Comparison of ENCODE assay signal across 21 cellular contexts in genomic region chr1:86197206-86197855, GRCh38. TPM values are rescaled to one million over a fixed set of nuclear protein-coding genes. Genes with fewer than 3 reads are reported as not detected.
"Had no signal": no experiment of that assay in that cellular context is flagged by ENCODE, and none has a peak within 500 bp of the region (broad histone marks: within the 10 kb centered on the region; RNA-seq: fewer than 3 reads in every experiment).

No MANE protein-coding gene starts in this region.

- FAIRE-seq: islet of Langerhans, small intestine had no signal

- H3K4me3 ChIP-seq: colonic mucosa, vagina had no signal

- ATAC-seq: activated T-helper 17 cell treated with anti-CD3 and anti-CD28 coated beads, Interleukin-2, amount 50 U/mL, for 72 hours; left colon; stimulated activated naive CD8-positive, alpha-beta T cell treated with anti-CD3 and anti-CD28 coated beads, Interleukin-15, amount 100 ng/mL, for 72 hours had no signal

- H3K27ac ChIP-seq: brain microvascular endothelial cell, colonic mucosa, vagina had no signal

- H3K27me3 ChIP-seq: brain microvascular endothelial cell, colonic mucosa, vagina had no signal

- H3K36me3 ChIP-seq: brain microvascular endothelial cell, colonic mucosa, vagina had no signal

- H3K4me1 ChIP-seq: colonic mucosa, vagina had no signal

- H3K9me3 ChIP-seq: colonic mucosa, vagina had no signal

- DNase-seq: activated CD4-positive, alpha-beta memory T cell treated with anti-CD3 and anti-CD28 coated beads, Interleukin-2, amount 10 ng/mL, durations not matched to agents 7 days and 5 days; activated CD4-positive, alpha-beta T cell treated with anti-CD3 and anti-CD28 coated beads for 48 hours; activated CD4-positive, CD25-positive, alpha-beta regulatory T cell; activated naive CD4-positive, alpha-beta T cell; activated naive CD8-positive, alpha-beta T cell treated with anti-CD3 and anti-CD28 coated beads, Interleukin-2, amount 10 ng/mL, durations not matched to agents 7 days and 5 days; activated T-cell treated with anti-CD3 and anti-CD28 coated beads, Interleukin-2, amount 50 U/mL, for 1 hour; brain microvascular endothelial cell; colonic mucosa; hippocampal formation; left colon; nephron progenitor cell; small intestine; stimulated activated CD4-positive, alpha-beta T cell treated with anti-CD3 and anti-CD28 coated beads, Interleukin-15, amount 100 ng/mL, for 24 hours; stimulated activated CD4-positive, alpha-beta T cell treated with anti-CD3 and anti-CD28 coated beads, Interleukin-2, amount 100 ng/mL, for 48 hours; stimulated activated naive CD8-positive, alpha-beta T cell treated with anti-CD3 and anti-CD28 coated beads, Interleukin-15, amount 100 ng/mL, for 72 hours; T1000; trophoblast cell had no signal

RNA-seq across cellular contexts. Expression of gene COL24A1, which starts 40.8 kb away (rescaled TPM):
- total RNA-seq: activated CD4-positive, alpha-beta memory T cell treated with anti-CD3 and anti-CD28 coated beads, Interleukin-2, amount 10 ng/mL, durations not matched to agents 7 days and 5 days; activated naive CD8-positive, alpha-beta T cell treated with anti-CD3 and anti-CD28 coated beads, Interleukin-2, amount 10 ng/mL, durations not matched to agents 7 days and 5 days; activated T-helper 17 cell treated with anti-CD3 and anti-CD28 coated beads, Interleukin-2, amount 50 U/mL, for 72 hours; lung microvascular endothelial cell had no signal
